In the genomic region with DNA sequence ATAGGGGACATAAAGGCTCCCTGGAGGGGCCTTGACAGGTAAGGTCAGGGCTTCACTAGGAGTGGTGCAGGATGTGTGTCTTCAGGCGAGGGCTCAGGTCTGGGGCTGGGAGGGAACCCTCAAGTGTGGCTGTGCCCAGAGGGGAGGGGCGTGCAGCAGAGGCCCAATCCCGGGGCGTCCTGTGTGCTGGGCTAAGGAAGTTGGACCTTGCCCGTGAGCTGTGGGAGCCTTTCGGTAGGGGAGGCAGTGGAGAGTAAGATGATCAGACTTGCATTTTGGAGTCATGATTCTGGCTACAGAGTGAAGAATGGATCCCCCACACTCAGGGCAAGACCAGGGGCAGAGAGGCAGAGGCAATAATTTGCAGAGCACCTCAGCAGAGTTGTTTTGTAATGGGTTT, we compare ENCODE assay signal across 29 cellular contexts.
"Had no signal": no experiment of that assay in that cellular context is flagged by ENCODE, and none has a peak within 500 bp of the region (broad histone marks: within the 10 kb centered on the region; RNA-seq: fewer than 3 reads in every experiment).

No MANE protein-coding gene starts in this region.

- H3K36me3 Mint-ChIP-seq: mesothelial cell of epicardium; naive B cell; natural killer cell; neural progenitor cell; stimulated activated effector memory CD8-positive, alpha-beta T cell treated with anti-CD3 and anti-CD28 coated beads, Interleukin-12 subunit alpha, Interleukin-12 subunit beta, amount 100 ng/mL, for 72 hours had no signal

- H3K27ac ChIP-seq: left lung, lower lobe of right lung, neural progenitor cell, ovary, sigmoid colon, spleen, suprapubic skin, thoracic aorta, tibial artery, uterus had no signal

- H3K9me3 ChIP-seq: left lung, lower lobe of right lung, ovary, sigmoid colon, spleen, suprapubic skin, thoracic aorta, tibial artery, uterus had no signal

- H3K27ac Mint-ChIP-seq: mesothelial cell of epicardium; naive B cell; natural killer cell; nephron progenitor cell; neural progenitor cell; progenitor cell of endocrine pancreas; stimulated activated effector memory CD8-positive, alpha-beta T cell treated with anti-CD3 and anti-CD28 coated beads, Interleukin-12 subunit alpha, Interleukin-12 subunit beta, amount 100 ng/mL, for 72 hours; stimulated activated naive CD8-positive, alpha-beta T cell treated with anti-CD3 and anti-CD28 coated beads, Interleukin-15, Interleukin-2, amounts not matched to agents 100 ng/mL and 50 ng/mL, for 24 hours had no signal

- H3K4me3 Mint-ChIP-seq: mesothelial cell of epicardium; natural killer cell; nephron progenitor cell; neural progenitor cell; stimulated activated effector memory CD8-positive, alpha-beta T cell treated with anti-CD3 and anti-CD28 coated beads, Interleukin-12 subunit alpha, Interleukin-12 subunit beta, amount 100 ng/mL, for 72 hours; stimulated activated naive CD8-positive, alpha-beta T cell treated with anti-CD3 and anti-CD28 coated beads, Interleukin-15, Interleukin-2, amounts not matched to agents 100 ng/mL and 50 ng/mL, for 24 hours had no signal

- H3K4me1 ChIP-seq: left lung, lower lobe of right lung, sigmoid colon, spleen, suprapubic skin, tibial artery, uterus had no signal

- H3K9me3 Mint-ChIP-seq: natural killer cell; stimulated activated effector memory CD8-positive, alpha-beta T cell treated with anti-CD3 and anti-CD28 coated beads, Interleukin-12 subunit alpha, Interleukin-12 subunit beta, amount 100 ng/mL, for 72 hours had no signal

- H3K36me3 ChIP-seq: left lung, lower lobe of right lung, neural progenitor cell, ovary, sigmoid colon, spleen, suprapubic skin, thoracic aorta, tibial artery, uterus had no signal

- H3K27me3 Mint-ChIP-seq: progenitor cell of endocrine pancreas had no signal

- H3K9ac ChIP-seq: neural progenitor cell had no signal

- H3K4me3 ChIP-seq: left lung, lower lobe of right lung, neural progenitor cell, ovary, sigmoid colon, spleen, suprapubic skin, thoracic aorta, tibial artery, uterus had no signal

- ATAC-seq: left colon; left lung; lower lobe of right lung; natural killer cell; right cardiac atrium; stimulated activated effector memory CD8-positive, alpha-beta T cell treated with anti-CD3 and anti-CD28 coated beads, Interleukin-12 subunit alpha, Interleukin-12 subunit beta, amount 100 ng/mL, for 72 hours had no signal

- DNase-seq: hippocampal formation; kidney; left colon; left lung; lower lobe of right lung; mammary epithelial cell; mesenchymal stem cell; naive B cell; natural killer cell; nephron progenitor cell; ovary; retina; right cardiac atrium; sigmoid colon; small intestine; spleen; stimulated activated CD4-positive, alpha-beta T cell treated with anti-CD3 and anti-CD28 coated beads, Interleukin-4, amount 100 ng/mL, for 24 hours; stimulated activated naive CD4-positive, alpha-beta T cell; tibial artery; trophoblast cell; uterus had no signal

- H3K4me2 ChIP-seq: neural progenitor cell had no signal

- H2AFZ ChIP-seq: neural progenitor cell had no signal

- FAIRE-seq: islet of Langerhans, kidney, small intestine had no signal

- H3K27me3 ChIP-seq: left lung, neural progenitor cell, ovary, sigmoid colon, spleen, suprapubic skin, tibial artery, uterus had no signal

- H3K4me1 Mint-ChIP-seq: mesothelial cell of epicardium; naive B cell; natural killer cell; stimulated activated effector memory CD8-positive, alpha-beta T cell treated with anti-CD3 and anti-CD28 coated beads, Interleukin-12 subunit alpha, Interleukin-12 subunit beta, amount 100 ng/mL, for 72 hours had no signal
